Comparison of ENCODE assay signal across 8 cellular contexts in genomic region chr1:21508580-21509350, GRCh38. TPM values are rescaled to one million over a fixed set of nuclear protein-coding genes. Genes with fewer than 3 reads are reported as not detected.
DNase-seq lines count a peak whose midpoint lies in the region; ATAC-seq and TF ChIP-seq lines count a peak whose summit lies in the region.

No MANE protein-coding gene starts in this region.

- H3K27me3 ChIP-seq in OCI-LY1 (ENCODE audit: insufficient read depth, low read length) (0 out of 2 replicates have a peak, but pooled peaks cover 5% of the 10 kb centered on the region), ovary (no peaks in the 10 kb centered on the region), tibial artery (peaks cover 0 to 63% of the 10 kb centered on the region in 2 donors)

- H3K79me2 ChIP-seq in OCI-LY1 (ENCODE audit: insufficient read depth, low read length): no peaks in the 10 kb centered on the region

- DNase-seq in SKM-1 treated with dmso at 0.1 percent for 144 hours (lab: John Stamatoyannopoulos, UW; ENCODE audit: unreplicated experiment) (peak; percentile 12), SKM-1 (lab: John Stamatoyannopoulos, UW; ENCODE audit: unreplicated experiment) (no peak), germinal center (ENCODE audit: low spot score) (peak; percentile 85), ovary (peak; percentile 60 to 79 (median 74)), tibial artery (peak in 1 of 2 donors; percentile 32), H4 (ENCODE audit: low spot score) (no peak)

- no peaks in the 10 kb centered on the region for H3K9me2 ChIP-seq in OCI-LY1 (ENCODE audit: low read depth, low read length)

- peak overlapping the region; percentile 52 for H3K4me3 Mint-ChIP-seq in activated T-helper 17 cell treated with anti-CD3 and anti-CD28 coated beads, Interleukin-2, amount 50 U/mL, for 72 hours

- H3F3A ChIP-seq in OCI-LY1 (ENCODE audit: insufficient read depth, low read length): no peaks in the 10 kb centered on the region

- intact Hi-C loops in ovary (cut with DNase I): loop anchor here in 2 of 4 donors (10.0 kb wide), 1 partner anchor 146 kb away; no protein-coding TSS in a partner anchor
- intact Hi-C loops in tibial artery (cut with DNase I; ENCODE audit: low total_unique reads): no loop called here

- no peaks in the 10 kb centered on the region for H3K36me3 ChIP-seq in OCI-LY1 (ENCODE audit: insufficient read depth, low read length)
- no peaks in the 10 kb centered on the region for H3K36me3 ChIP-seq in ovary
- H3K36me3 ChIP-seq in tibial artery: no peaks in the 10 kb centered on the region

- 10 to 17% (median 11%) methylated on average over 24 to 45 of the region's 45 CpGs for WGBS in ovary, 3 donors

- H4K20me1 ChIP-seq in OCI-LY1 (ENCODE audit: insufficient read depth, low read length): no peaks in the 10 kb centered on the region

- H3K36me3 Mint-ChIP-seq in activated T-helper 17 cell treated with anti-CD3 and anti-CD28 coated beads, Interleukin-2, amount 50 U/mL, for 72 hours (ENCODE audit: low read depth): no peaks in the 10 kb centered on the region

- TF ChIP-seq CTCF in OCI-LY1 (IDR thresholded peaks at IDR 0.05; ENCODE audit: low read length) (peak; percentile 45), ovary (IDR thresholded peaks at IDR 0.05) (peak in 1 of 3 donors; percentile 43), tibial artery (IDR thresholded peaks at IDR 0.05) (peak; percentile 36 to 40)

- no peaks in the 10 kb centered on the region for H3K9me3 Mint-ChIP-seq in activated T-helper 17 cell treated with anti-CD3 and anti-CD28 coated beads, Interleukin-2, amount 50 U/mL, for 72 hours

- H3K27me3 Mint-ChIP-seq in activated T-helper 17 cell treated with anti-CD3 and anti-CD28 coated beads, Interleukin-2, amount 50 U/mL, for 72 hours: peaks cover 39% of the 10 kb centered on the region

- H3K4me1 Mint-ChIP-seq in activated T-helper 17 cell treated with anti-CD3 and anti-CD28 coated beads, Interleukin-2, amount 50 U/mL, for 72 hours: peaks cover 5% of the 10 kb centered on the region

- H3K9ac ChIP-seq in OCI-LY1 (ENCODE audit: low read length): no peak overlapping the region; the same call in 1 of the 2 replicates

- peak overlapping the region; percentile 37; the same call in 1 of the 2 replicates for H3K4me2 ChIP-seq in OCI-LY1 (ENCODE audit: low read length)

- peak; percentile 96 for ATAC-seq in activated T-helper 17 cell treated with anti-CD3 and anti-CD28 coated beads, Interleukin-2, amount 50 U/mL, for 72 hours (replicated peaks)

- H3K27ac Mint-ChIP-seq in activated T-helper 17 cell treated with anti-CD3 and anti-CD28 coated beads, Interleukin-2, amount 50 U/mL, for 72 hours: no peak overlapping the region

- no peak overlapping the region for H2AFZ ChIP-seq in OCI-LY1 (ENCODE audit: low read length)

- no peaks in the 10 kb centered on the region for H3K9me3 ChIP-seq in OCI-LY1 (ENCODE audit: low read length)
- no peaks in the 10 kb centered on the region for H3K9me3 ChIP-seq in ovary
- no peaks in the 10 kb centered on the region for H3K9me3 ChIP-seq in tibial artery

- H3K4me1 ChIP-seq in OCI-LY1 (ENCODE audit: insufficient read depth, low read length, severe bottlenecking) (peaks cover 10% of the 10 kb centered on the region), ovary (ENCODE audit: insufficient read depth) (peaks cover 9% of the 10 kb centered on the region), tibial artery (peaks cover 0 to 32% (median 16%) of the 10 kb centered on the region in 4 donors)

- no peak for TF ChIP-seq EP300 in ovary (IDR thresholded peaks at IDR 0.05)

- H3K27ac ChIP-seq in OCI-LY1 (ENCODE audit: low read depth, low read length, poor library complexity, severe bottlenecking) (no peak overlapping the region), ovary (no peak overlapping the region), tibial artery (no peak overlapping the region)

- no peak for TF ChIP-seq POLR2A in ovary (IDR thresholded peaks at IDR 0.05)

- no peak overlapping the region for H3K4me3 ChIP-seq in OCI-LY1 (ENCODE audit: low read depth, low read length, poor library complexity, severe bottlenecking)
- H3K4me3 ChIP-seq in ovary: no peak overlapping the region
- H3K4me3 ChIP-seq in tibial artery: peak overlapping the region; percentile 17 to 31

RNA-seq across cellular contexts. Expression of gene ALPL, which starts 0.5 kb away (rescaled TPM):
- total RNA-seq in activated T-helper 17 cell treated with anti-CD3 and anti-CD28 coated beads, Interleukin-2, amount 50 U/mL, for 72 hours: not detected
- total RNA-seq in ovary: 1 to 10 TPM; 1.2 to 5.3 (median 3.3) TPM
- polyA plus RNA-seq in ovary: 1 to 10 TPM; 4.1 to 9.2 TPM
- total RNA-seq in H4 (2014; rRNA removed; shearing (Covaris generic)): 0.14 TPM in 1 of 2 replicates, not detected in the other

Comparison
In these comparisons a context has a peak if more than half of its experiments do, and no peak if none do; other contexts are left out.
1. DNase-seq: peak in SKM-1 treated with dmso at 0.1 percent for 144 hours (single experiment), germinal center (single experiment) and ovary (5 of 5); none in SKM-1 (single experiment) and H4 (single experiment).
2. H3K4me3 ChIP-seq: peak in tibial artery (2 of 2); none in OCI-LY1 (single experiment) and ovary (single experiment).